9 cellular contexts compared by ENCODE assay signal in the genomic region with DNA sequence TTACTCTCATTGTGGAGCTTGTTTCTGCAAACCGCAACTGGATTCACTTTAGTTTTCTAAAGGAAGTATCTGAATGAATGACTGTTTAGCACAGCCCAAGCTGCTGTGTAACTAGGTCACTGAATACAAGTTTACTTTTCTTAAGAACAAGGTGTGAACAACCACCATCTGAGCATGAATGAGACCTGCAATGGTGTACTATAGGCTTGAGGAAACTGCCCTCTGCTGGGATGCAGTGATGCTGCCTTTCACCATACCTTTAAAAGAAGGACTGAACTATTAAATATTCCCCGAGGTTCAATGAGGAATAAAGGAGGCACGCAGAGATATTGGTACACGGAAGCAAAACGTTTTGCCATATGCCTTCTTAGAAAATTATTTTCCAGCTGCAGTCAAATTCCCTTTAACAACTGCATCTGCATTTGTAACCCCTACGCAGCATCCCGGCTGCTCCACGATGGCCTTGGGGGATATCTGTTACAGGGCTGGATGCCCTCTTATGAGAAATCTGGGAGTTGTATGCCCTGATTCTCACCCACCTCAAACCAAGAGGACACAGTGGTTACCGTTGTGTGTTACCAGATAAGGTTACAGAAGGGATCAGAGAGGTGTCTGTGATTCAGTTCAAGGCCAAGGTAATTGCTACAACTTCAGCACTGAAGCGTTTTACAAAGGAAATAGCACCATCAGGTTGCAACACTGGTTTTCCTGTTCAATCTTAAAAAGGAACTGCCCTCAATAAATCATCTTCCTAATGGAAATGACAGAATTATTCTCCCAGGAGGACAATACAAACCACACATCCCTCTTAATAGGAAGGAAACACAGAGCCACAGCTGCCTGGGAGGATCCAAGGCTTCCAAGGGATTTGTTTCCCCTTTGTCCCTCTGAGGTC.
A peak's percentile ranks its signal among the peaks of the same experiment; 100 is the strongest.
DNase-seq lines count a peak whose midpoint lies in the region; ATAC-seq and TF ChIP-seq lines count a peak whose summit lies in the region.
"Had no signal": no experiment of that assay in that cellular context is flagged by ENCODE, and none has a peak within 500 bp of the region (broad histone marks: within the 10 kb centered on the region; RNA-seq: fewer than 3 reads in every experiment).

No MANE protein-coding gene starts in this region.

- H3K4me3 ChIP-seq in GM12864 (ENCODE audit: low read depth, low read length) (no peak overlapping the region), epithelial cell of esophagus (ENCODE audit: low read length) (no peak overlapping the region)
- H3K4me3 ChIP-seq: thoracic aorta had no signal

- DNase-seq in GM12864 (ENCODE audit: low read depth): no peak
- DNase-seq in MV-4-11 (lab: John Stamatoyannopoulos, UW): peak; percentile 32
- peak; percentile 51 for DNase-seq in epithelial cell of esophagus (ENCODE audit: low read depth)
- peak; percentile 10 for DNase-seq in non-pigmented ciliary epithelial cell (ENCODE audit: low read depth)
- DNase-seq in activated CD8-positive, alpha-beta memory T cell treated with anti-CD3 and anti-CD28 coated beads, Interleukin-2, amount 50 U/mL, for 4 hours: no peak
- DNase-seq in NCI-H2171 (lab: John Stamatoyannopoulos, UW): no peak

- ATAC-seq in GM19395 (IDR thresholded peaks at IDR 0.05; ENCODE audit: unreplicated experiment): no peak
- no peak for ATAC-seq in GM19452 (IDR thresholded peaks at IDR 0.05; ENCODE audit: unreplicated experiment)

- peak; percentile 23 for TF ChIP-seq CTCF in GM12864 (IDR thresholded peaks at IDR 0.05; ENCODE audit: low read depth, low read length, missing control alignments)
- TF ChIP-seq CTCF in epithelial cell of esophagus (IDR thresholded peaks at IDR 0.05; ENCODE audit: insufficient read depth, low read depth, low read length, missing control alignments): peak; percentile 55

Comparison
In these comparisons a context has a peak if more than half of its experiments do, and no peak if none do; other contexts are left out.
1. DNase-seq: peak in MV-4-11 (single experiment), epithelial cell of esophagus (single experiment) and non-pigmented ciliary epithelial cell (single experiment); none in GM12864 (single experiment), activated CD8-positive, alpha-beta memory T cell treated with anti-CD3 and anti-CD28 coated beads, Interleukin-2, amount 50 U/mL, for 4 hours (single experiment) and NCI-H2171 (single experiment).